ENCODE assay signal across 8 cellular contexts in genomic region chr1:114979278-114979891, GRCh38. TPM values are rescaled to one million over a fixed set of nuclear protein-coding genes. Genes with fewer than 3 reads are reported as not detected.
DNase-seq lines count a peak whose midpoint lies in the region; ATAC-seq and TF ChIP-seq lines count a peak whose summit lies in the region.

No MANE protein-coding gene starts in this region.

- no peaks in the 10 kb centered on the region for H3K36me3 Mint-ChIP-seq in activated CD4-positive, alpha-beta T cell treated with anti-CD3 and anti-CD28 coated beads, Interleukin-2, amount 10 ng/mL, durations not matched to agents 7 days and 5 days (ENCODE audit: low read depth)
- peaks cover 4% of the 10 kb centered on the region for H3K36me3 Mint-ChIP-seq in memory B cell

- DNase-seq in AML-193 (lab: John Stamatoyannopoulos, UW) (peak; percentile 35 to 49), NCI-H226 (peak; percentile 26), dorsolateral prefrontal cortex (peak in 5 of 10 donors; percentile 24 to 67 (median 36)), memory B cell (ENCODE audit: low spot score in 2 of 2) (peak; percentile 64 to 65)
- DNase-seq in activated CD4-positive, alpha-beta T cell treated with anti-CD3 and anti-CD28 coated beads, Interleukin-2, amount 10 ng/mL, durations not matched to agents 7 days and 5 days = peak; percentile 74
- peak; percentile 19 for DNase-seq in stimulated activated CD8-positive, alpha-beta memory T cell treated with anti-CD3 and anti-CD28 coated beads, Interleukin-15, amount 100 ng/mL, for 48 hours (ENCODE audit: low read depth in 2 of 2)

- H3K4me3 ChIP-seq in dorsolateral prefrontal cortex = no peak overlapping the region

- CTCF ChIA-PET in activated CD4-positive, alpha-beta T cell treated with anti-CD3 and anti-CD28 coated beads, Interleukin-2, amount 10 ng/mL, durations not matched to agents 7 days and 5 days (lab: Charles Lee) = no interaction called here

- peak; percentile 65 to 94 (median 81) for TF ChIP-seq CTCF in dorsolateral prefrontal cortex (IDR thresholded peaks at IDR 0.05 in 54 of 56, conservative IDR thresholded peaks at IDR 0.05 in 2 of 56; ENCODE audit: low read depth in 1 of 56, partially characterized antibody in 56 of 56)

- H3K27me3 ChIP-seq in dorsolateral prefrontal cortex = peaks cover 0 to 13% (median 0%) of the 10 kb centered on the region in 45 donors

- no peak overlapping the region for H3K4me3 Mint-ChIP-seq in activated CD4-positive, alpha-beta T cell treated with anti-CD3 and anti-CD28 coated beads, Interleukin-2, amount 10 ng/mL, durations not matched to agents 7 days and 5 days
- H3K4me3 Mint-ChIP-seq in memory B cell = no peak overlapping the region

- ATAC-seq in GM19328 (IDR thresholded peaks at IDR 0.05; ENCODE audit: unreplicated experiment) (peak; percentile 51), memory B cell (ENCODE audit: low read depth) (peak; percentile 53), HG02973 (IDR thresholded peaks at IDR 0.05; ENCODE audit: unreplicated experiment) (no peak)

- H3K27me3 Mint-ChIP-seq in activated CD4-positive, alpha-beta T cell treated with anti-CD3 and anti-CD28 coated beads, Interleukin-2, amount 10 ng/mL, durations not matched to agents 7 days and 5 days = peaks cover 24% of the 10 kb centered on the region
- peaks cover 7% of the 10 kb centered on the region for H3K27me3 Mint-ChIP-seq in memory B cell

- POLR2A ChIA-PET in activated CD4-positive, alpha-beta T cell treated with anti-CD3 and anti-CD28 coated beads, Interleukin-2, amount 10 ng/mL, durations not matched to agents 7 days and 5 days (lab: Charles Lee) = no interaction called here

- no peak overlapping the region for H3K27ac ChIP-seq in dorsolateral prefrontal cortex

- H3K4me1 Mint-ChIP-seq in activated CD4-positive, alpha-beta T cell treated with anti-CD3 and anti-CD28 coated beads, Interleukin-2, amount 10 ng/mL, durations not matched to agents 7 days and 5 days = no peaks in the 10 kb centered on the region
- no peaks in the 10 kb centered on the region for H3K4me1 Mint-ChIP-seq in memory B cell

- peaks cover 17% of the 10 kb centered on the region for H3K9me3 Mint-ChIP-seq in activated CD4-positive, alpha-beta T cell treated with anti-CD3 and anti-CD28 coated beads, Interleukin-2, amount 10 ng/mL, durations not matched to agents 7 days and 5 days
- H3K9me3 Mint-ChIP-seq in memory B cell = peaks cover 10% of the 10 kb centered on the region

- intact Hi-C loops in dorsolateral prefrontal cortex (cut with DNase I) = loop anchor here in 1 of 2 donors (2.0 kb wide), 1 partner anchor 135 kb away; no protein-coding TSS in a partner anchor

- no peak overlapping the region for H3K27ac Mint-ChIP-seq in activated CD4-positive, alpha-beta T cell treated with anti-CD3 and anti-CD28 coated beads, Interleukin-2, amount 10 ng/mL, durations not matched to agents 7 days and 5 days
- H3K27ac Mint-ChIP-seq in memory B cell = no peak overlapping the region

RNA-seq across cellular contexts. Expression of gene TSHB, which starts 50.2 kb away (rescaled TPM):
- total RNA-seq in activated CD4-positive, alpha-beta T cell treated with anti-CD3 and anti-CD28 coated beads, Interleukin-2, amount 10 ng/mL, durations not matched to agents 7 days and 5 days = not detected
- not detected for total RNA-seq in dorsolateral prefrontal cortex
